Comparison of ENCODE assay signal across 13 cellular contexts in genomic region chr5:166726406-166726805, GRCh38.
DNase-seq lines count a peak whose midpoint lies in the region; ATAC-seq and TF ChIP-seq lines count a peak whose summit lies in the region.
"Had no signal": no experiment of that assay in that cellular context is flagged by ENCODE, and none has a peak within 500 bp of the region (broad histone marks: within the 10 kb centered on the region; RNA-seq: fewer than 3 reads in every experiment).

No MANE protein-coding gene starts in this region.

- dilution Hi-C loops in mammary epithelial cell (cut with HindIII; ENCODE audit: low sequenced_read_pairs) = no loop called here

- peak overlapping the region; percentile 74 for H2AFZ ChIP-seq in mammary epithelial cell (ENCODE audit: low read depth, low read length)

- no peaks in the 10 kb centered on the region for H3K79me2 ChIP-seq in mammary epithelial cell (ENCODE audit: insufficient read depth, low read length)

- DNase-seq in mammary epithelial cell (no peak), breast epithelium (ENCODE audit: low spot score in 2 of 2) (no peak), OCI-M1 (lab: John Stamatoyannopoulos, UW) (peak; percentile 13), right lobe of liver (peak; percentile 23 to 59 (median 56)), NCI-H524 treated with DMSO at 0.1 percent for 48 hours (lab: John Stamatoyannopoulos, UW) (no peak), COR-L47 (lab: John Stamatoyannopoulos, UW) (no peak), KG1 (lab: John Stamatoyannopoulos, UW) (no peak)
- DNase-seq: AML-193; CD8-positive, alpha-beta memory T cell had no signal

- H3K4me1 ChIP-seq in mammary epithelial cell (ENCODE audit: insufficient read depth, low read length) (peaks cover 14% of the 10 kb centered on the region), breast epithelium (no peaks in the 10 kb centered on the region), right lobe of liver (peaks cover 0 to 38% (median 10%) of the 10 kb centered on the region in 4 donors)
- H3K4me1 ChIP-seq: BLaER1 had no signal

- H3K27ac ChIP-seq in mammary epithelial cell (ENCODE audit: insufficient read depth, low read depth, low read length) (no peak overlapping the region), breast epithelium (no peak overlapping the region), right lobe of liver (peak overlapping the region in 1 of 3 donors; percentile 39)
- H3K27ac ChIP-seq: 22Rv1, BLaER1, HL-60 had no signal

- peak; percentile 86 to 93 (median 90) for ATAC-seq in right lobe of liver
- ATAC-seq: HCT116 had no signal

- H3K9ac ChIP-seq in mammary epithelial cell (ENCODE audit: insufficient read depth, low read length) = no peak overlapping the region
- H3K9ac ChIP-seq: BLaER1 had no signal

- in situ Hi-C loops in mammary epithelial cell (cut with MboI; ENCODE audit: low sequenced_read_pairs in 2 of 2) = no loop called here

- H3K4me2 ChIP-seq in mammary epithelial cell (ENCODE audit: insufficient read depth, low read depth, low read length) = no peak overlapping the region
- H3K4me2 ChIP-seq: BLaER1 had no signal

- BruUV-seq in mammary epithelial cell (replicated peaks; lab: Mats Ljungman, UMichigan) = no TSS peak

- intact Hi-C loops in mammary epithelial cell (cut with micrococcal nuclease) = no loop called here
- intact Hi-C loops in breast epithelium (cut with DNase I; ENCODE audit: low total_unique reads) = no loop called here
- intact Hi-C loops in right lobe of liver (cut with DNase I) = no loop called here

- TF ChIP-seq CTCF in mammary epithelial cell (conservative IDR thresholded peaks at IDR 0.05 in 1 of 2, IDR thresholded peaks at IDR 0.05 in 1 of 2; ENCODE audit: extremely low read depth in 1 of 2, insufficient read depth in 1 of 2, low read depth in 1 of 2, low read length in 2 of 2) = no peak
- TF ChIP-seq CTCF in breast epithelium (IDR thresholded peaks at IDR 0.05) = no peak
- TF ChIP-seq CTCF in right lobe of liver (IDR thresholded peaks at IDR 0.05) = no peak

- H3K9me3 ChIP-seq in mammary epithelial cell (replicated peaks; ENCODE audit: insufficient read depth, low read length) = peaks cover 4% of the 10 kb centered on the region
- no peaks in the 10 kb centered on the region for H3K9me3 ChIP-seq in breast epithelium
- no peaks in the 10 kb centered on the region for H3K9me3 ChIP-seq in right lobe of liver
- H3K9me3 ChIP-seq: BLaER1 had no signal

- WGBS in mammary epithelial cell (ENCODE audit: low coverage, missing lambda C conversion rate) = 100% methylated on average over 1 of the region's 1 CpG
- WGBS in right lobe of liver (ENCODE audit: insufficient coverage, low coverage, low lambda C conversion rate, missing lambda C conversion rate) = 18% methylated on average over 1 of the region's 1 CpG

- TF ChIP-seq POLR2A in breast epithelium (IDR thresholded peaks at IDR 0.05) (no peak), right lobe of liver (IDR thresholded peaks at IDR 0.05) (no peak)

- no peaks in the 10 kb centered on the region for H3K36me3 ChIP-seq in mammary epithelial cell (ENCODE audit: insufficient read depth, low read length)
- H3K36me3 ChIP-seq in breast epithelium = no peaks in the 10 kb centered on the region
- H3K36me3 ChIP-seq in right lobe of liver = no peaks in the 10 kb centered on the region
- H3K36me3 ChIP-seq: BLaER1 had no signal

- no peak overlapping the region for H3K4me3 ChIP-seq in mammary epithelial cell (replicated peaks in 1 of 3; ENCODE audit: insufficient read depth in 1 of 3, low read depth in 2 of 3, low read length in 3 of 3)
- no peak overlapping the region for H3K4me3 ChIP-seq in breast epithelium
- H3K4me3 ChIP-seq in right lobe of liver = no peak overlapping the region
- H3K4me3 ChIP-seq: BLaER1 had no signal

- CTCF ChIA-PET in mammary epithelial cell (lab: Charles Lee; ENCODE audit: low non-redundant PET) = no interaction called here

- H3K27me3 ChIP-seq in mammary epithelial cell (ENCODE audit: insufficient read depth, low read length) (no peaks in the 10 kb centered on the region), breast epithelium (no peaks in the 10 kb centered on the region), right lobe of liver (no peaks in the 10 kb centered on the region)
- H3K27me3 ChIP-seq: BLaER1 had no signal

- no peaks in the 10 kb centered on the region for H4K20me1 ChIP-seq in mammary epithelial cell (ENCODE audit: insufficient read depth, low read length)
- H4K20me1 ChIP-seq: BLaER1 had no signal

Comparison
In these comparisons a context has a peak if more than half of its experiments do, and no peak if none do; other contexts are left out.
1. DNase-seq: peak in OCI-M1 (single experiment) and right lobe of liver (3 of 3); none in mammary epithelial cell (single experiment), breast epithelium (0 of 2), NCI-H524 treated with DMSO at 0.1 percent for 48 hours (single experiment), COR-L47 (single experiment) and KG1 (single experiment).